17 cellular contexts compared by ENCODE assay signal in genomic region chr3:104906001-104906639, GRCh38.
DNase-seq lines count a peak whose midpoint lies in the region; ATAC-seq, FAIRE-seq and TF ChIP-seq lines count a peak whose summit lies in the region.
"Had no signal": no experiment of that assay in that cellular context is flagged by ENCODE, and none has a peak within 500 bp of the region (broad histone marks: within the 10 kb centered on the region; RNA-seq: fewer than 3 reads in every experiment).

No MANE protein-coding gene starts in this region.

- no peak overlapping the region for H3K27ac Mint-ChIP-seq in activated CD4-positive, alpha-beta memory T cell treated with anti-CD3 and anti-CD28 coated beads for 36 hours
- H3K27ac Mint-ChIP-seq: CD8-positive, alpha-beta T cell; GM23338 had no signal

- no peak for TF ChIP-seq CTCF in IMR-90 (conservative IDR thresholded peaks at IDR 0.05; ENCODE audit: low read depth, low read length)
- TF ChIP-seq CTCF in endothelial cell of umbilical vein (IDR thresholded peaks at IDR 0.05; ENCODE audit: extremely low read depth in 1 of 2, insufficient read depth in 1 of 2, low read depth in 1 of 2, low read length in 2 of 2) = no peak

- peak overlapping the region; percentile 67 for H3K4ac ChIP-seq in IMR-90 (ENCODE audit: low read depth, low read length)
- H3K4ac ChIP-seq in neuronal stem cell (ENCODE audit: low read length) = peak overlapping the region; percentile 76

- H3K23ac ChIP-seq in IMR-90 (ENCODE audit: low read depth, low read length) = no peak overlapping the region
- H3K23ac ChIP-seq in neuronal stem cell (ENCODE audit: low read depth, low read length, poor library complexity) = no peak overlapping the region

- no peak overlapping the region for H3K56ac ChIP-seq in IMR-90 (ENCODE audit: extremely low read depth, insufficient read depth, low read length)

- H3K79me1 ChIP-seq in IMR-90 (ENCODE audit: low read depth in 1 of 2, low read length in 2 of 2) (peaks cover 6 to 14% of the 10 kb centered on the region in 2 experiments; a peak in 2 of 4 replicates), neuronal stem cell (ENCODE audit: low read depth, low read length) (no peaks in the 10 kb centered on the region)

- H4K91ac ChIP-seq in IMR-90 (ENCODE audit: insufficient read depth, low read depth, low read length) (peak overlapping the region; percentile 35; the same call in 1 of the 2 replicates), neuronal stem cell (ENCODE audit: low read depth, low read length, poor library complexity) (no peak overlapping the region)

- TF ChIP-seq RAD21 in IMR-90 (IDR thresholded peaks at IDR 0.05; ENCODE audit: low read length) = no peak

- H2AFZ ChIP-seq in IMR-90 (replicated peaks; ENCODE audit: low read length, poor library complexity) = peak overlapping the region; percentile 18
- H2AFZ ChIP-seq in endothelial cell of umbilical vein (ENCODE audit: low read depth, low read length) = no peak overlapping the region
- no peak overlapping the region for H2AFZ ChIP-seq in neuronal stem cell (ENCODE audit: low read length)
- H2AFZ ChIP-seq: GM23338 had no signal

- peak overlapping the region in 1 of 2 experiments; percentile 36; a peak in 1 of 4 replicates for H4K8ac ChIP-seq in IMR-90 (ENCODE audit: low read depth in 2 of 2, low read length in 2 of 2)
- H4K8ac ChIP-seq in neuronal stem cell (ENCODE audit: low read depth, low read length) = peak overlapping the region; percentile 3

- dilution Hi-C loops in IMR-90 (cut with HindIII; ENCODE audit: low sequenced_read_pairs, unreplicated experiment) = no loop called here
- dilution Hi-C loops in endothelial cell of umbilical vein (cut with MboI; ENCODE audit: extremely low pct_ligation_motif_present, low sequenced_read_pairs) = no loop called here

- H3K27me3 ChIP-seq in IMR-90 (ENCODE audit: control insufficient read depth, insufficient read depth, low read length) (no peaks in the 10 kb centered on the region), endothelial cell of umbilical vein (ENCODE audit: control insufficient read depth in 2 of 2, insufficient read depth in 2 of 2, low read length in 2 of 2) (no peaks in the 10 kb centered on the region), neuronal stem cell (ENCODE audit: control insufficient read depth in 3 of 3, insufficient read depth in 3 of 3, low read depth in 1 of 3, low read length in 3 of 3) (no peaks in the 10 kb centered on the region)
- H3K27me3 ChIP-seq: BE2C had no signal

- H3K4me1 Mint-ChIP-seq in activated CD4-positive, alpha-beta memory T cell treated with anti-CD3 and anti-CD28 coated beads for 36 hours (ENCODE audit: low read depth) = no peaks in the 10 kb centered on the region

- POLR2A ChIA-PET in IMR-90 (lab: Charles Lee; ENCODE audit: unreplicated experiment) (no interaction called here), endothelial cell of umbilical vein (lab: Charles Lee) (no interaction called here)
- POLR2A ChIA-PET in activated CD4-positive, alpha-beta memory T cell treated with anti-CD3 and anti-CD28 coated beads for 36 hours (lab: Charles Lee) = no interaction called here

- H2BK15ac ChIP-seq in IMR-90 (ENCODE audit: low read depth, low read length) (peak overlapping the region; percentile 27; the same call in 1 of the 3 replicates), neuronal stem cell (ENCODE audit: low read length) (no peak overlapping the region)

- H2AK5ac ChIP-seq in IMR-90 (ENCODE audit: low read depth, low read length) (peak overlapping the region; percentile 70), neuronal stem cell (ENCODE audit: low read depth, low read length) (no peak overlapping the region)

- DNase-seq in IMR-90 = no peak
- no peak for DNase-seq in endothelial cell of umbilical vein (ENCODE audit: low read depth, low spot score)
- DNase-seq in left ventricle myocardium superior = peak; percentile 77
- no peak for DNase-seq in neuronal stem cell (ENCODE audit: low spot score)
- DNase-seq in activated CD4-positive, alpha-beta memory T cell treated with anti-CD3 and anti-CD28 coated beads for 36 hours = no peak
- DNase-seq in activated CD8-positive, alpha-beta memory T cell treated with anti-CD3 and anti-CD28 coated beads, Interleukin-2, amount 50 U/mL, for 48 hours = no peak
- DNase-seq: BE2C, Caco-2, DND-41, GDM1, H9 had no signal

- CTCF ChIA-PET in IMR-90 (lab: Yijun Ruan, JAX) = no interaction called here
- CTCF ChIA-PET in endothelial cell of umbilical vein (lab: Charles Lee) = interaction anchor here (1.1 to 1.4 kb wide), 2 partner anchors 26 to 302 kb away, joined by 4 read pairs; no protein-coding TSS in a partner anchor
- CTCF ChIA-PET in activated CD4-positive, alpha-beta memory T cell treated with anti-CD3 and anti-CD28 coated beads for 36 hours (lab: Charles Lee) = no interaction called here

- H2AK9ac ChIP-seq in IMR-90 (replicated peaks; ENCODE audit: low read depth, low read length, poor library complexity) = no peak overlapping the region

- H2BK5ac ChIP-seq in IMR-90 (ENCODE audit: low read depth, low read length, poor library complexity, severe bottlenecking) = peak overlapping the region; percentile 54
- H2BK5ac ChIP-seq in neuronal stem cell (ENCODE audit: low read length) = no peak overlapping the region

- no peak overlapping the region for H3K9ac ChIP-seq in IMR-90 (ENCODE audit: low read depth, low read length)
- no peak overlapping the region for H3K9ac ChIP-seq in endothelial cell of umbilical vein (replicated peaks; ENCODE audit: extremely low read depth, insufficient read depth, low read length)
- H3K9ac ChIP-seq in neuronal stem cell (ENCODE audit: low read depth, low read length, poor library complexity) = no peak overlapping the region

- WGBS in IMR-90 (ENCODE audit: extremely low coverage in 2 of 2, insufficient read length in 1 of 2), 2 experiments = 92% methylated on average over 10 of the region's 17 CpGs; no CpG with 5 or more reads in 1 of the 2 experiments
- whole genome bisulfite sequencing in neuronal stem cell (ENCODE audit: extremely low coverage in 2 of 2, insufficient read length in 2 of 2, insufficient replicate concordance in 1 of 2), 2 donors = no CpG with 5 or more reads among the region's 17 CpGs

- peak overlapping the region; percentile 39; the same call in 1 of the 2 replicates for H3K18ac ChIP-seq in IMR-90 (ENCODE audit: low read depth, low read length)
- H3K18ac ChIP-seq in neuronal stem cell (ENCODE audit: low read length) = peak overlapping the region; percentile 11

- intact Hi-C loops in IMR-90 (cut with micrococcal nuclease) (no loop called here), endothelial cell of umbilical vein (cut with micrococcal nuclease) (loop anchor here (5.0 kb wide), 1 partner anchor 611 kb away; no protein-coding TSS in a partner anchor), left ventricle myocardium superior (cut with micrococcal nuclease) (no loop called here)
- intact Hi-C loops in activated CD4-positive, alpha-beta memory T cell treated with anti-CD3 and anti-CD28 coated beads for 36 hours (cut with micrococcal nuclease) = no loop called here

- no peak overlapping the region; the same call in 1 of the 2 replicates for H4K5ac ChIP-seq in IMR-90 (ENCODE audit: low read depth, low read length)

- peaks cover 10% of the 10 kb centered on the region for H3K9me3 ChIP-seq in IMR-90 (ENCODE audit: control insufficient read depth, insufficient read depth, low read length)
- H3K9me3 ChIP-seq in endothelial cell of umbilical vein (replicated peaks; ENCODE audit: control insufficient read depth, insufficient read depth, low read length) = peaks cover 3% of the 10 kb centered on the region
- peaks cover 6 to 7% of the 10 kb centered on the region in 2 donors for H3K9me3 ChIP-seq in neuronal stem cell (replicated peaks in 1 of 2; ENCODE audit: control insufficient read depth in 2 of 2, insufficient read depth in 1 of 2, low read depth in 1 of 2, low read length in 2 of 2)
- H3K9me3 ChIP-seq: BE2C had no signal

- H3K36me3 ChIP-seq in IMR-90 (ENCODE audit: control insufficient read depth, insufficient read depth, low read length) (no peaks in the 10 kb centered on the region), endothelial cell of umbilical vein (ENCODE audit: control insufficient read depth in 2 of 2, extremely low read depth in 1 of 2, insufficient read depth in 2 of 2, low read length in 2 of 2) (no peaks in the 10 kb centered on the region), neuronal stem cell (replicated peaks in 1 of 2; ENCODE audit: control insufficient read depth in 2 of 2, insufficient read depth in 2 of 2, low read length in 2 of 2) (no peaks in the 10 kb centered on the region)
- H3K36me3 ChIP-seq: BE2C had no signal

- no peak overlapping the region for H3K4me3 Mint-ChIP-seq in activated CD4-positive, alpha-beta memory T cell treated with anti-CD3 and anti-CD28 coated beads for 36 hours
- H3K4me3 Mint-ChIP-seq: CD8-positive, alpha-beta T cell; GM23338; H9 had no signal

- no peak for FAIRE-seq in endothelial cell of umbilical vein (lab: Jason Lieb, UNC)
- FAIRE-seq: A204.1, GM12892 had no signal

- peak overlapping the region; percentile 49; the same call in 1 of the 2 replicates for H3K14ac ChIP-seq in IMR-90 (replicated peaks; ENCODE audit: low read depth, low read length)
- H3K14ac ChIP-seq in neuronal stem cell (ENCODE audit: low read length) = peak overlapping the region; percentile 56

- no peak overlapping the region for H3K4me2 ChIP-seq in IMR-90 (ENCODE audit: low read depth, low read length)
- H3K4me2 ChIP-seq in endothelial cell of umbilical vein (ENCODE audit: insufficient read depth, low read length) = no peak overlapping the region
- no peak overlapping the region for H3K4me2 ChIP-seq in neuronal stem cell (ENCODE audit: insufficient read depth, low read length, poor library complexity, severe bottlenecking)
- H3K4me2 ChIP-seq: GM23338 had no signal

- no peaks in the 10 kb centered on the region for H3K36me3 Mint-ChIP-seq in activated CD4-positive, alpha-beta memory T cell treated with anti-CD3 and anti-CD28 coated beads for 36 hours
- H3K36me3 Mint-ChIP-seq: CD8-positive, alpha-beta T cell had no signal

- H3K27ac ChIP-seq in IMR-90 (ENCODE audit: insufficient read depth, low read length) (no peak overlapping the region), endothelial cell of umbilical vein (ENCODE audit: insufficient read depth, low read depth, low read length) (peak overlapping the region; percentile 18), neuronal stem cell (replicated peaks; ENCODE audit: low read length) (no peak overlapping the region)
- H3K27ac ChIP-seq: C4-2B had no signal

- H2BK12ac ChIP-seq in neuronal stem cell (ENCODE audit: low read length) = no peak overlapping the region

- peak overlapping the region; percentile 69 for H2BK20ac ChIP-seq in IMR-90 (ENCODE audit: low read depth, low read length)

- H3K4me3 ChIP-seq in IMR-90 (ENCODE audit: insufficient read depth, low read depth, low read length) (no peak overlapping the region), endothelial cell of umbilical vein (replicated peaks in 1 of 3; ENCODE audit: insufficient read depth in 1 of 3, low read depth in 1 of 3, low read length in 3 of 3) (no peak overlapping the region), neuronal stem cell (ENCODE audit: low read length in 2 of 2) (no peak overlapping the region)
- H3K4me3 ChIP-seq: GM23338 had no signal

- H2BK120ac ChIP-seq in IMR-90 (ENCODE audit: low read depth, low read length) = peak overlapping the region; percentile 51
- no peak overlapping the region for H2BK120ac ChIP-seq in neuronal stem cell (ENCODE audit: low read depth, low read length)

- H3K9me3 Mint-ChIP-seq in activated CD4-positive, alpha-beta memory T cell treated with anti-CD3 and anti-CD28 coated beads for 36 hours = peaks cover 15% of the 10 kb centered on the region

- in situ Hi-C loops in IMR-90 (cut with MboI; ENCODE audit: low sequenced_read_pairs) = loop anchor here (25.0 kb wide), 1 partner anchor 456 kb away; the partner anchor contains the start of gene ALCAM

- H4K20me1 ChIP-seq in IMR-90 (ENCODE audit: insufficient read depth, low read length) (no peaks in the 10 kb centered on the region), endothelial cell of umbilical vein (replicated peaks; ENCODE audit: control insufficient read depth, extremely low read depth, insufficient read depth, low read length) (no peaks in the 10 kb centered on the region)

- TF ChIP-seq POLR2A in IMR-90 (IDR thresholded peaks at IDR 0.05; ENCODE audit: low read depth, low read length) (no peak), endothelial cell of umbilical vein (IDR thresholded peaks at IDR 0.05; ENCODE audit: low read depth, low read length) (no peak)

- BruUV-seq in IMR-90 (replicated peaks; lab: Mats Ljungman, UMichigan) (no TSS peak), endothelial cell of umbilical vein (replicated peaks; lab: Mats Ljungman, UMichigan) (no TSS peak)

- H3K9me1 ChIP-seq in IMR-90 (ENCODE audit: insufficient read depth, low read length) (0 out of 2 replicates have a peak, but pooled peaks cover 3% of the 10 kb centered on the region), endothelial cell of umbilical vein (replicated peaks; ENCODE audit: control insufficient read depth, extremely low read depth, insufficient read depth, low read length) (no peaks in the 10 kb centered on the region)

- no peaks in the 10 kb centered on the region for H3K27me3 Mint-ChIP-seq in activated CD4-positive, alpha-beta memory T cell treated with anti-CD3 and anti-CD28 coated beads for 36 hours

- H3K79me2 ChIP-seq in endothelial cell of umbilical vein (ENCODE audit: control insufficient read depth, insufficient read depth, low read length) = peaks cover 19% of the 10 kb centered on the region

- ATAC-seq in IMR-90 (ENCODE audit: low read depth) = no peak
- peak; percentile 100 for ATAC-seq in left ventricle myocardium superior
- ATAC-seq in HG03432 (IDR thresholded peaks at IDR 0.05; ENCODE audit: unreplicated experiment) = no peak
- ATAC-seq: CD8-positive, alpha-beta T cell; GM23338 had no signal

- H3K4me1 ChIP-seq in IMR-90 (ENCODE audit: control insufficient read depth, insufficient read depth, low read length) (peaks cover 5% of the 10 kb centered on the region), endothelial cell of umbilical vein (ENCODE audit: control insufficient read depth, extremely low read depth, insufficient read depth, low read length) (peaks cover 36% of the 10 kb centered on the region), neuronal stem cell (ENCODE audit: control insufficient read depth in 2 of 2, insufficient read depth in 1 of 2, low read depth in 1 of 2, low read length in 2 of 2) (peaks cover 0 to 5% of the 10 kb centered on the region in 2 donors)
- H3K4me1 ChIP-seq: BE2C, Caco-2 had no signal
